18 cellular contexts compared by ENCODE assay signal in genomic region chr10:72077275-72077990, GRCh38. TPM values are rescaled to one million over a fixed set of nuclear protein-coding genes. Genes with fewer than 3 reads are reported as not detected.
DNase-seq lines count a peak whose midpoint lies in the region; ATAC-seq lines count a peak whose summit lies in the region.
"Had no signal": no experiment of that assay in that cellular context is flagged by ENCODE, and none has a peak within 500 bp of the region (broad histone marks: within the 10 kb centered on the region; RNA-seq: fewer than 3 reads in every experiment).

No MANE protein-coding gene starts in this region.

- H3K27ac ChIP-seq in CD4-positive, CD25-positive, alpha-beta regulatory T cell (ENCODE audit: insufficient read depth, low read length, poor library complexity, severe bottlenecking), result peak overlapping the region; percentile 81
- H3K27ac ChIP-seq: C4-2B, coronary artery, hepatocyte, neutrophil had no signal

- CTCF ChIA-PET in activated CD4-positive, alpha-beta T cell treated with anti-CD3 and anti-CD28 coated beads for 36 hours (lab: Charles Lee), result interaction anchor here (0.5 to 2.5 kb wide), 8 partner anchors 8 to 263 kb away, joined by 3 to 8 read pairs (median 3); no protein-coding TSS in a partner anchor
- CTCF ChIA-PET in activated CD8-positive, alpha-beta T cell treated with anti-CD3 and anti-CD28 coated beads, Interleukin-2, amount 10 ng/mL, durations not matched to agents 7 days and 5 days (lab: Charles Lee), result interaction anchor here (0.8 to 2.7 kb wide), 3 partner anchors 9 to 262 kb away, joined by 3 to 8 read pairs (median 3); no protein-coding TSS in a partner anchor

- H3K27me3 Mint-ChIP-seq in activated CD4-positive, alpha-beta T cell treated with anti-CD3 and anti-CD28 coated beads for 36 hours, result no peaks in the 10 kb centered on the region
- H3K27me3 Mint-ChIP-seq in CD4-positive, CD25-positive, alpha-beta regulatory T cell, result no peaks in the 10 kb centered on the region
- no peaks in the 10 kb centered on the region for H3K27me3 Mint-ChIP-seq in activated CD8-positive, alpha-beta T cell treated with anti-CD3 and anti-CD28 coated beads, Interleukin-2, amount 10 ng/mL, durations not matched to agents 7 days and 5 days (ENCODE audit: low read depth)
- no peaks in the 10 kb centered on the region for H3K27me3 Mint-ChIP-seq in memory B cell

- POLR2A ChIA-PET in activated CD4-positive, alpha-beta T cell treated with anti-CD3 and anti-CD28 coated beads for 36 hours (lab: Charles Lee), result interaction anchor here (0.6 to 1.2 kb wide), 4 partner anchors 10 to 1091 kb away, joined by 3 to 5 read pairs (median 4); no protein-coding TSS in a partner anchor
- POLR2A ChIA-PET in activated CD8-positive, alpha-beta T cell treated with anti-CD3 and anti-CD28 coated beads, Interleukin-2, amount 10 ng/mL, durations not matched to agents 7 days and 5 days (lab: Charles Lee), result interaction anchor here (0.8 to 1.2 kb wide), 3 partner anchors 10 to 138 kb away, joined by 3 to 5 read pairs (median 4); partner anchors contain the start of gene ANAPC16

- DNase-seq in activated CD4-positive, alpha-beta T cell treated with anti-CD3 and anti-CD28 coated beads for 36 hours, result no peak
- no peak for DNase-seq in activated CD4-positive, alpha-beta T cell treated with anti-CD3 and anti-CD28 coated beads for 48 hours
- DNase-seq in CD4-positive, CD25-positive, alpha-beta regulatory T cell, result no peak
- no peak for DNase-seq in activated CD8-positive, alpha-beta T cell treated with anti-CD3 and anti-CD28 coated beads, Interleukin-2, amount 10 ng/mL, durations not matched to agents 7 days and 5 days
- DNase-seq in memory B cell (ENCODE audit: low spot score in 2 of 2) (no peak), amniotic stem cell (lab: John Stamatoyannopoulos, UW) (no peak), hepatic stellate cell (ENCODE audit: low spot score) (no peak), AML-193 (lab: John Stamatoyannopoulos, UW) (no peak)
- DNase-seq: activated gamma-delta T cell treated with Interleukin-2 at 50 U/mL for 16 hours, DMS79 treated with DMSO at 0.1 percent for 48 hours, NCI-H1417, NCI-H2171 treated with DMSO at 0.1 percent for 48 hours, NCI-H748 treated with DMSO at 0.1 percent for 48 hours had no signal

- peak overlapping the region; percentile 58 for H3K4me3 ChIP-seq in CD4-positive, CD25-positive, alpha-beta regulatory T cell (ENCODE audit: low read depth, low read length)
- H3K4me3 ChIP-seq: A549, coronary artery, hepatocyte had no signal

- H3K9me3 Mint-ChIP-seq in activated CD4-positive, alpha-beta T cell treated with anti-CD3 and anti-CD28 coated beads for 36 hours (ENCODE audit: low read depth), result no peaks in the 10 kb centered on the region
- H3K9me3 Mint-ChIP-seq in CD4-positive, CD25-positive, alpha-beta regulatory T cell, result no peaks in the 10 kb centered on the region
- no peaks in the 10 kb centered on the region for H3K9me3 Mint-ChIP-seq in activated CD8-positive, alpha-beta T cell treated with anti-CD3 and anti-CD28 coated beads, Interleukin-2, amount 10 ng/mL, durations not matched to agents 7 days and 5 days (ENCODE audit: insufficient read depth)
- H3K9me3 Mint-ChIP-seq in memory B cell, result no peaks in the 10 kb centered on the region

- H3K4me3 Mint-ChIP-seq in activated CD4-positive, alpha-beta T cell treated with anti-CD3 and anti-CD28 coated beads for 36 hours, result peak overlapping the region; percentile 32
- H3K4me3 Mint-ChIP-seq in CD4-positive, CD25-positive, alpha-beta regulatory T cell, result peak overlapping the region; percentile 69 to 86 (median 78)
- H3K4me3 Mint-ChIP-seq in activated CD8-positive, alpha-beta T cell treated with anti-CD3 and anti-CD28 coated beads, Interleukin-2, amount 10 ng/mL, durations not matched to agents 7 days and 5 days, result no peak overlapping the region
- no peak overlapping the region for H3K4me3 Mint-ChIP-seq in memory B cell

- intact Hi-C loops in activated CD4-positive, alpha-beta T cell treated with anti-CD3 and anti-CD28 coated beads for 36 hours (cut with DNase I, micrococcal nuclease), result no loop called here

- H3K9me3 ChIP-seq in CD4-positive, CD25-positive, alpha-beta regulatory T cell (ENCODE audit: control insufficient read depth in 2 of 2, low read length in 2 of 2), result no peaks in the 10 kb centered on the region
- H3K9me3 ChIP-seq: A549, neutrophil had no signal

- H3K4me1 Mint-ChIP-seq in activated CD4-positive, alpha-beta T cell treated with anti-CD3 and anti-CD28 coated beads for 36 hours, result peaks cover 90% of the 10 kb centered on the region
- H3K4me1 Mint-ChIP-seq in CD4-positive, CD25-positive, alpha-beta regulatory T cell, result peaks cover 16 to 94% (median 59%) of the 10 kb centered on the region in 4 donors
- H3K4me1 Mint-ChIP-seq in activated CD8-positive, alpha-beta T cell treated with anti-CD3 and anti-CD28 coated beads, Interleukin-2, amount 10 ng/mL, durations not matched to agents 7 days and 5 days (ENCODE audit: low read depth), result peaks cover 85% of the 10 kb centered on the region
- peaks cover 52% of the 10 kb centered on the region for H3K4me1 Mint-ChIP-seq in memory B cell

- no peak for ATAC-seq in activated CD4-positive, alpha-beta T cell treated with anti-CD3 and anti-CD28 coated beads for 36 hours
- no peak for ATAC-seq in CD4-positive, CD25-positive, alpha-beta regulatory T cell (ENCODE audit: low read depth in 2 of 2)
- ATAC-seq in activated CD8-positive, alpha-beta T cell treated with anti-CD3 and anti-CD28 coated beads, Interleukin-2, amount 10 ng/mL, durations not matched to agents 7 days and 5 days, result no peak
- no peak for ATAC-seq in memory B cell (ENCODE audit: low read depth)
- ATAC-seq: A549 had no signal

- peak overlapping the region; percentile 90 for H3K27ac Mint-ChIP-seq in activated CD4-positive, alpha-beta T cell treated with anti-CD3 and anti-CD28 coated beads for 36 hours
- peak overlapping the region; percentile 79 to 95 (median 94) for H3K27ac Mint-ChIP-seq in CD4-positive, CD25-positive, alpha-beta regulatory T cell
- peak overlapping the region; percentile 13 for H3K27ac Mint-ChIP-seq in activated CD8-positive, alpha-beta T cell treated with anti-CD3 and anti-CD28 coated beads, Interleukin-2, amount 10 ng/mL, durations not matched to agents 7 days and 5 days
- H3K27ac Mint-ChIP-seq in memory B cell, result peak overlapping the region; percentile 80

- peaks cover 41% of the 10 kb centered on the region for H3K36me3 Mint-ChIP-seq in activated CD4-positive, alpha-beta T cell treated with anti-CD3 and anti-CD28 coated beads for 36 hours (ENCODE audit: low read depth)
- peaks cover 37% of the 10 kb centered on the region for H3K36me3 Mint-ChIP-seq in CD4-positive, CD25-positive, alpha-beta regulatory T cell
- peaks cover 55% of the 10 kb centered on the region for H3K36me3 Mint-ChIP-seq in activated CD8-positive, alpha-beta T cell treated with anti-CD3 and anti-CD28 coated beads, Interleukin-2, amount 10 ng/mL, durations not matched to agents 7 days and 5 days (ENCODE audit: low read depth)
- peaks cover 9% of the 10 kb centered on the region for H3K36me3 Mint-ChIP-seq in memory B cell

- peaks cover 95% of the 10 kb centered on the region for H3K4me1 ChIP-seq in CD4-positive, CD25-positive, alpha-beta regulatory T cell (ENCODE audit: control insufficient read depth, insufficient read depth, low read length, poor library complexity, severe bottlenecking)

- peaks cover 38% of the 10 kb centered on the region for H3K36me3 ChIP-seq in CD4-positive, CD25-positive, alpha-beta regulatory T cell (ENCODE audit: control insufficient read depth, insufficient read depth, low read length)
- H3K36me3 ChIP-seq: neutrophil had no signal

- no peaks in the 10 kb centered on the region for H3K27me3 ChIP-seq in CD4-positive, CD25-positive, alpha-beta regulatory T cell (ENCODE audit: control insufficient read depth, insufficient read depth, low read length)
- H3K27me3 ChIP-seq: hepatocyte had no signal

RNA-seq across cellular contexts. Expression of gene SPOCK2, which starts 10.9 kb away (rescaled TPM):
- total RNA-seq in activated CD4-positive, alpha-beta T cell treated with anti-CD3 and anti-CD28 coated beads for 36 hours, result 100 to 1,000 TPM; 158 to 165 TPM
- total RNA-seq in CD4-positive, CD25-positive, alpha-beta regulatory T cell, result 683 TPM
- 100 to 1,000 TPM; 221 to 321 (median 270) TPM for polyA plus RNA-seq in CD4-positive, CD25-positive, alpha-beta regulatory T cell
- total RNA-seq in activated CD8-positive, alpha-beta T cell treated with anti-CD3 and anti-CD28 coated beads, Interleukin-2, amount 10 ng/mL, durations not matched to agents 7 days and 5 days, result 100 to 1,000 TPM; 261 to 268 TPM

Comparison
In these comparisons a context has a peak if more than half of its experiments do, and no peak if none do; other contexts are left out.
1. H3K27ac Mint-ChIP-seq: peak in every context shown above with its lines; median percentile 94 in CD4-positive, CD25-positive, alpha-beta regulatory T cell; 90 in activated CD4-positive, alpha-beta T cell treated with anti-CD3 and anti-CD28 coated beads for 36 hours; 80 in memory B cell; 13 in activated CD8-positive, alpha-beta T cell treated with anti-CD3 and anti-CD28 coated beads, Interleukin-2, amount 10 ng/mL, durations not matched to agents 7 days and 5 days.
2. H3K4me3 Mint-ChIP-seq: peak in activated CD4-positive, alpha-beta T cell treated with anti-CD3 and anti-CD28 coated beads for 36 hours (single experiment) and CD4-positive, CD25-positive, alpha-beta regulatory T cell (4 of 4); none in activated CD8-positive, alpha-beta T cell treated with anti-CD3 and anti-CD28 coated beads, Interleukin-2, amount 10 ng/mL, durations not matched to agents 7 days and 5 days (single experiment) and memory B cell (single experiment).